Comparison of ENCODE assay signal across 38 cellular contexts in genomic region chr10:22908837-22909236, GRCh38. TPM values are rescaled to one million over a fixed set of nuclear protein-coding genes. Genes with fewer than 3 reads are reported as not detected.
"Had no signal": no experiment of that assay in that cellular context is flagged by ENCODE, and none has a peak within 500 bp of the region (broad histone marks: within the 10 kb centered on the region; RNA-seq: fewer than 3 reads in every experiment).

No MANE protein-coding gene starts in this region.

- DNase-seq: Karpas-422, Kasumi-1, MG63, MM.1S, MV-4-11, NCI-H1048, NCI-H1092, NCI-H1092 treated with DMSO at 0.1 percent for 48 hours, NCI-H1105, NCI-H1105 treated with DMSO at 0.1 percent for 48 hours, NCI-H1417, NCI-H1417 treated with DMSO at 0.1 percent for 48 hours, NCI-H1436, NCI-H1436 treated with DMSO at 0.1 percent for 48 hours, NCI-H146, NCI-H1694, NCI-H1694 treated with DMSO at 0.1 percent for 48 hours, NCI-H187, NCI-H187 treated with DMSO at 0.1 percent for 48 hours, NCI-H1930, NCI-H2029, NCI-H2029 treated with DMSO at 0.1 percent for 48 hours, NCI-H2081, NCI-H2081 treated with DMSO at 0.1 percent for 48 hours, NCI-H2171, NCI-H2171 treated with DMSO at 0.1 percent for 48 hours, NCI-H2227 treated with DMSO at 0.1 percent for 48 hours, NCI-H226, NCI-H345, NCI-H446, NCI-H446 treated with DMSO at 0.1 percent for 48 hours, NCI-H510A, NCI-H510A treated with DMSO at 0.1 percent for 48 hours, NCI-H524, NCI-H524 treated with DMSO at 0.1 percent for 48 hours, NCI-H526 had no signal

- H3K27me3 ChIP-seq: MG63 had no signal

- H3K9me3 ChIP-seq: MG63 had no signal

- H3K36me3 ChIP-seq: MG63 had no signal

- H3K4me3 ChIP-seq: MG63 had no signal

RNA-seq across cellular contexts. Expression of gene ARMC3, which starts 19.0 kb away (rescaled TPM):
- total RNA-seq: LHCN-M2, MCF 10A had no signal
